ENCODE assay signal across 17 cellular contexts in genomic region chr15:72826611-72827010, GRCh38. TPM values are rescaled to one million over a fixed set of nuclear protein-coding genes. Genes with fewer than 3 reads are reported as not detected.
DNase-seq lines count a peak whose midpoint lies in the region; ATAC-seq and TF ChIP-seq lines count a peak whose summit lies in the region.
"Had no signal": no experiment of that assay in that cellular context is flagged by ENCODE, and none has a peak within 500 bp of the region (broad histone marks: within the 10 kb centered on the region; RNA-seq: fewer than 3 reads in every experiment).

No MANE protein-coding gene starts in this region.

- no peak overlapping the region for H3K23ac ChIP-seq in neuronal stem cell (ENCODE audit: low read depth, low read length, poor library complexity)

- TF ChIP-seq CTCF in right atrium auricular region (IDR thresholded peaks at IDR 0.05) (no peak), heart left ventricle (IDR thresholded peaks at IDR 0.05) (no peak), coronary artery (IDR thresholded peaks at IDR 0.05) (no peak), left lung (IDR thresholded peaks at IDR 0.05) (no peak)

- DNase-seq in right atrium auricular region (ENCODE audit: low spot score), result peak; percentile 36
- DNase-seq in heart left ventricle, result no peak
- DNase-seq in coronary artery (ENCODE audit: low spot score), result peak; percentile 58
- no peak for DNase-seq in neuronal stem cell (ENCODE audit: low spot score)
- DNase-seq in left lung, result no peak
- no peak for DNase-seq in activated CD4-positive, alpha-beta T cell treated with anti-CD3 and anti-CD28 coated beads for 48 hours
- DNase-seq: 8988T, Calu3, DND-41, EL had no signal

- H2AK5ac ChIP-seq in neuronal stem cell (ENCODE audit: low read depth, low read length), result no peak overlapping the region

- ATAC-seq in heart left ventricle (no peak), GM21717 (IDR thresholded peaks at IDR 0.05; ENCODE audit: unreplicated experiment) (no peak), left lung (no peak), SK-N-SH treated with all-trans-retinoic acid at 6 μM for 48 hours (no peak)
- ATAC-seq: CD8-positive, alpha-beta T cell; GM12878; HepG2 had no signal

- peak overlapping the region; percentile 39 for H3K18ac ChIP-seq in neuronal stem cell (ENCODE audit: low read length)

- H2BK15ac ChIP-seq in neuronal stem cell (ENCODE audit: low read length), result no peak overlapping the region

- no peak overlapping the region for H2BK5ac ChIP-seq in neuronal stem cell (ENCODE audit: low read length)

- no peak overlapping the region for H3K4me3 ChIP-seq in right atrium auricular region
- no peak overlapping the region for H3K4me3 ChIP-seq in heart left ventricle
- H3K4me3 ChIP-seq in coronary artery, result no peak overlapping the region
- no peak overlapping the region for H3K4me3 ChIP-seq in neuronal stem cell (ENCODE audit: low read length in 2 of 2)
- H3K4me3 ChIP-seq in left lung, result no peak overlapping the region
- H3K4me3 ChIP-seq: BLaER1, GM12878, HAP-1 had no signal

- H3K4me1 ChIP-seq in right atrium auricular region (no peaks in the 10 kb centered on the region), heart left ventricle (peaks cover 0 to 3% (median 0%) of the 10 kb centered on the region in 12 donors), neuronal stem cell (ENCODE audit: control insufficient read depth in 2 of 2, insufficient read depth in 1 of 2, low read depth in 1 of 2, low read length in 2 of 2) (peaks cover 0 to 3% of the 10 kb centered on the region in 2 donors), left lung (no peaks in the 10 kb centered on the region)
- H3K4me1 ChIP-seq: BLaER1, HAP-1 had no signal

- no peak overlapping the region for H2AFZ ChIP-seq in neuronal stem cell (ENCODE audit: low read length)

- no peaks in the 10 kb centered on the region for H3K79me1 ChIP-seq in neuronal stem cell (ENCODE audit: low read depth, low read length)

- 94 to 100% (median 94%) methylated on average over 6 to 9 of the region's 9 CpGs for WGBS in heart left ventricle, 4 donors
- WGBS in neuronal stem cell (ENCODE audit: extremely low coverage in 2 of 2, insufficient read length in 2 of 2, insufficient replicate concordance in 1 of 2), 2 donors, result no CpG with 5 or more reads among the region's 9 CpGs

- H2BK120ac ChIP-seq in neuronal stem cell (ENCODE audit: low read depth, low read length), result no peak overlapping the region

- H4K91ac ChIP-seq in neuronal stem cell (ENCODE audit: low read depth, low read length, poor library complexity), result no peak overlapping the region

- H3K14ac ChIP-seq in neuronal stem cell (ENCODE audit: low read length), result no peak overlapping the region

- H3K27ac ChIP-seq in right atrium auricular region (no peak overlapping the region), heart left ventricle (no peak overlapping the region), coronary artery (no peak overlapping the region), neuronal stem cell (replicated peaks; ENCODE audit: low read length) (no peak overlapping the region), left lung (no peak overlapping the region)
- H3K27ac ChIP-seq: BLaER1 had no signal

- no peak overlapping the region for H2BK12ac ChIP-seq in neuronal stem cell (ENCODE audit: low read length)

- no peaks in the 10 kb centered on the region for H3K9me3 ChIP-seq in right atrium auricular region
- no peaks in the 10 kb centered on the region for H3K9me3 ChIP-seq in heart left ventricle
- peaks cover 0 to 5% of the 10 kb centered on the region in 2 donors for H3K9me3 ChIP-seq in neuronal stem cell (replicated peaks in 1 of 2; ENCODE audit: control insufficient read depth in 2 of 2, insufficient read depth in 1 of 2, low read depth in 1 of 2, low read length in 2 of 2)
- H3K9me3 ChIP-seq in left lung, result no peaks in the 10 kb centered on the region
- H3K9me3 ChIP-seq: BLaER1, HAP-1 had no signal

- no peak overlapping the region for H4K8ac ChIP-seq in neuronal stem cell (ENCODE audit: low read depth, low read length)

- H3K4ac ChIP-seq in neuronal stem cell (ENCODE audit: low read length), result no peak overlapping the region

- no peak for TF ChIP-seq POLR2A in heart left ventricle (IDR thresholded peaks at IDR 0.05)

- intact Hi-C loops in heart left ventricle (cut with DNase I), result no loop called here
- intact Hi-C loops in left lung (cut with DNase I), result no loop called here

- H3K4me2 ChIP-seq in neuronal stem cell (ENCODE audit: insufficient read depth, low read length, poor library complexity, severe bottlenecking), result no peak overlapping the region
- H3K4me2 ChIP-seq: BLaER1 had no signal

- H3K9ac ChIP-seq in neuronal stem cell (ENCODE audit: low read depth, low read length, poor library complexity), result peak overlapping the region; percentile 24
- H3K9ac ChIP-seq: BLaER1 had no signal

- H3K36me3 ChIP-seq in right atrium auricular region (no peaks in the 10 kb centered on the region), heart left ventricle (no peaks in the 10 kb centered on the region), neuronal stem cell (replicated peaks in 1 of 2; ENCODE audit: control insufficient read depth in 2 of 2, insufficient read depth in 2 of 2, low read length in 2 of 2) (no peaks in the 10 kb centered on the region), left lung (no peaks in the 10 kb centered on the region)
- H3K36me3 ChIP-seq: BLaER1, HAP-1 had no signal

- H3K27me3 ChIP-seq in right atrium auricular region, result no peaks in the 10 kb centered on the region
- H3K27me3 ChIP-seq in heart left ventricle, result peaks cover 0 to 7% (median 0%) of the 10 kb centered on the region in 9 donors
- H3K27me3 ChIP-seq in neuronal stem cell (ENCODE audit: control insufficient read depth in 3 of 3, insufficient read depth in 3 of 3, low read depth in 1 of 3, low read length in 3 of 3), result peaks cover 0 to 11% (median 0%) of the 10 kb centered on the region in 3 experiments
- no peaks in the 10 kb centered on the region for H3K27me3 ChIP-seq in left lung
- H3K27me3 ChIP-seq: BLaER1 had no signal

TF ChIP-seq in SK-N-SH treated with all-trans-retinoic acid at 6 μM for 48 hours, 23 proteins besides CTCF, POLR2A, EP300 and RAD21 (continues in another document):
- TF ChIP-seq ZFP30 (CRISPR knock-in tag; IDR thresholded peaks at IDR 0.05) (no peak), RARB (CRISPR knock-in tag; IDR thresholded peaks at IDR 0.05) (no peak), TOX (CRISPR knock-in tag; IDR thresholded peaks at IDR 0.05; ENCODE audit: borderline replicate concordance) (no peak), OSR1 (CRISPR knock-in tag; IDR thresholded peaks at IDR 0.05) (no peak), ISL1 (CRISPR knock-in tag; IDR thresholded peaks at IDR 0.05) (no peak), ZC3H10 (CRISPR knock-in tag; IDR thresholded peaks at IDR 0.05) (no peak), ZNF565 (CRISPR knock-in tag; conservative IDR thresholded peaks at IDR 0.05; ENCODE audit: low read depth) (no peak), POU6F1 (CRISPR knock-in tag; IDR thresholded peaks at IDR 0.05; ENCODE audit: borderline replicate concordance, low read depth) (no peak), GLIS3 (CRISPR knock-in tag; IDR thresholded peaks at IDR 0.05) (no peak), PPARA (CRISPR knock-in tag; IDR thresholded peaks at IDR 0.05; ENCODE audit: borderline replicate concordance) (no peak), CSDC2 (CRISPR knock-in tag; IDR thresholded peaks at IDR 0.05) (no peak)
- TF ChIP-seq, protein P1, sequence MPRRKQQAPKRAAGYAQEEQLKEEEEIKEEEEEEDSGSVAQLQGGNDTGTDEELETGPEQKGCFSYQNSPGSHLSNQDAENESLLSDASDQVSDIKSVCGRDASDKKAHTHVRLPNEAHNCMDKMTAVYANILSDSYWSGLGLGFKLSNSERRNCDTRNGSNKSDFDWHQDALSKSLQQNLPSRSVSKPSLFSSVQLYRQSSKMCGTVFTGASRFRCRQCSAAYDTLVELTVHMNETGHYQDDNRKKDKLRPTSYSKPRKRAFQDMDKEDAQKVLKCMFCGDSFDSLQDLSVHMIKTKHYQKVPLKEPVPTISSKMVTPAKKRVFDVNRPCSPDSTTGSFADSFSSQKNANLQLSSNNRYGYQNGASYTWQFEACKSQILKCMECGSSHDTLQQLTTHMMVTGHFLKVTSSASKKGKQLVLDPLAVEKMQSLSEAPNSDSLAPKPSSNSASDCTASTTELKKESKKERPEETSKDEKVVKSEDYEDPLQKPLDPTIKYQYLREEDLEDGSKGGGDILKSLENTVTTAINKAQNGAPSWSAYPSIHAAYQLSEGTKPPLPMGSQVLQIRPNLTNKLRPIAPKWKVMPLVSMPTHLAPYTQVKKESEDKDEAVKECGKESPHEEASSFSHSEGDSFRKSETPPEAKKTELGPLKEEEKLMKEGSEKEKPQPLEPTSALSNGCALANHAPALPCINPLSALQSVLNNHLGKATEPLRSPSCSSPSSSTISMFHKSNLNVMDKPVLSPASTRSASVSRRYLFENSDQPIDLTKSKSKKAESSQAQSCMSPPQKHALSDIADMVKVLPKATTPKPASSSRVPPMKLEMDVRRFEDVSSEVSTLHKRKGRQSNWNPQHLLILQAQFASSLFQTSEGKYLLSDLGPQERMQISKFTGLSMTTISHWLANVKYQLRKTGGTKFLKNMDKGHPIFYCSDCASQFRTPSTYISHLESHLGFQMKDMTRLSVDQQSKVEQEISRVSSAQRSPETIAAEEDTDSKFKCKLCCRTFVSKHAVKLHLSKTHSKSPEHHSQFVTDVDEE (CRISPR knock-in tag; IDR thresholded peaks at IDR 0.05), result no peak

RNA-seq across cellular contexts. Expression of gene ADPGK, which starts 43.1 kb away (rescaled TPM):
- total RNA-seq in right atrium auricular region, result 10 to 100 TPM; 10.4 to 16.3 TPM
- total RNA-seq in heart left ventricle, result 10 to 100 TPM in 5 of 9 donors, 1 to 10 TPM in 4; 7.1 to 31.7 (median 10.4) TPM
- polyA plus RNA-seq in heart left ventricle, result 10 to 100 TPM in 1 of 2 donors, 1 to 10 TPM in 1; 9.1 to 14.3 TPM
- polyA plus RNA-seq in neuronal stem cell (2013, experiment 1 of 2), result 18.4 TPM
- 17.2 TPM for polyA plus RNA-seq in neuronal stem cell (2013, experiment 2 of 2)
- total RNA-seq in left lung, result 10 to 100 TPM; 54.8 to 89.6 TPM

Comparison
In these comparisons a context has a peak if more than half of its experiments do, and no peak if none do; other contexts are left out.
1. DNase-seq: peak in right atrium auricular region (single experiment) and coronary artery (single experiment); none in heart left ventricle (0 of 5), neuronal stem cell (single experiment), left lung (0 of 2) and activated CD4-positive, alpha-beta T cell treated with anti-CD3 and anti-CD28 coated beads for 48 hours (single experiment).